In genomic region chr2:96876811-96877437, GRCh38 we compare ENCODE assay signal across 27 cellular contexts. TPM values are rescaled to one million over a fixed set of nuclear protein-coding genes. Genes with fewer than 3 reads are reported as not detected.
DNase-seq lines count a peak whose midpoint lies in the region; ATAC-seq and TF ChIP-seq lines count a peak whose summit lies in the region.
"Had no signal": no experiment of that assay in that cellular context is flagged by ENCODE, and none has a peak within 500 bp of the region (broad histone marks: within the 10 kb centered on the region; RNA-seq: fewer than 3 reads in every experiment).

No MANE protein-coding gene starts in this region.

- no peak for DNase-seq in activated CD4-positive, alpha-beta T cell treated with anti-CD3 and anti-CD28 coated beads, Interleukin-2, amount 10 ng/mL, durations not matched to agents 7 days and 5 days
- no peak for DNase-seq in activated CD4-positive, alpha-beta T cell treated with anti-CD3 and anti-CD28 coated beads, Interleukin-2, amount 50 U/mL, for 4 hours
- no peak for DNase-seq in nephron progenitor cell
- DNase-seq in uterus: no peak
- no peak for DNase-seq in iPS-NIHi7 (ENCODE audit: extremely low spot score)
- no peak for DNase-seq in activated CD8-positive, alpha-beta T cell treated with anti-CD3 and anti-CD28 coated beads for 36 hours
- DNase-seq: activated CD4-positive, alpha-beta T cell treated with anti-CD3 and anti-CD28 coated beads for 4 hours; activated naive CD4-positive, alpha-beta T cell; activated T-cell treated with anti-CD3 and anti-CD28 coated beads, Interleukin-2, amount 50 U/mL, for 24 hours; CD4-positive, alpha-beta memory T cell; DMS153; H9; lower lobe of right lung; MM.1S; NCI-H1417 treated with DMSO at 0.1 percent for 48 hours; NCI-H2081 treated with DMSO at 0.1 percent for 48 hours; NCI-H82; stimulated activated CD4-positive, alpha-beta T cell treated with anti-CD3 and anti-CD28 coated beads, Interleukin-1b, Interleukin-23, amount 100 ng/mL, for 48 hours; stimulated activated CD8-positive, alpha-beta memory T cell treated with anti-CD3 and anti-CD28 coated beads, Interleukin-4, amount 100 ng/mL, for 48 hours had no signal

- ATAC-seq in stimulated activated memory B cell treated with anti-CD40 and anti-IgM and Interleukin-4, amounts not matched to agents 10 μg/mL and 1 μg/mL and 100 μg/mL, for 72 hours: no peak
- no peak for ATAC-seq in activated CD8-positive, alpha-beta T cell treated with anti-CD3 and anti-CD28 coated beads for 36 hours
- ATAC-seq: lower lobe of right lung had no signal

- peaks cover 0 to 10% of the 10 kb centered on the region in 2 donors for H3K4me1 ChIP-seq in uterus

- peaks cover 7% of the 10 kb centered on the region for H3K4me1 Mint-ChIP-seq in activated CD4-positive, alpha-beta T cell treated with anti-CD3 and anti-CD28 coated beads, Interleukin-2, amount 10 ng/mL, durations not matched to agents 7 days and 5 days
- H3K4me1 Mint-ChIP-seq in brain: peaks cover 79% of the 10 kb centered on the region
- H3K4me1 Mint-ChIP-seq in nephron progenitor cell: peaks cover 90% of the 10 kb centered on the region
- peaks cover 59% of the 10 kb centered on the region for H3K4me1 Mint-ChIP-seq in stimulated activated memory B cell treated with anti-CD40 and anti-IgM and Interleukin-4, amounts not matched to agents 10 μg/mL and 1 μg/mL and 100 μg/mL, for 72 hours
- H3K4me1 Mint-ChIP-seq in activated CD8-positive, alpha-beta T cell treated with anti-CD3 and anti-CD28 coated beads for 36 hours (ENCODE audit: low read depth): peaks cover 40% of the 10 kb centered on the region

- H3K9me3 Mint-ChIP-seq in activated CD4-positive, alpha-beta T cell treated with anti-CD3 and anti-CD28 coated beads, Interleukin-2, amount 10 ng/mL, durations not matched to agents 7 days and 5 days: no peaks in the 10 kb centered on the region
- H3K9me3 Mint-ChIP-seq in brain (peaks cover 0 to 5% (median 0%) of the 10 kb centered on the region in 5 experiments), nephron progenitor cell (no peaks in the 10 kb centered on the region)
- H3K9me3 Mint-ChIP-seq in stimulated activated memory B cell treated with anti-CD40 and anti-IgM and Interleukin-4, amounts not matched to agents 10 μg/mL and 1 μg/mL and 100 μg/mL, for 72 hours: no peaks in the 10 kb centered on the region
- no peaks in the 10 kb centered on the region for H3K9me3 Mint-ChIP-seq in activated CD8-positive, alpha-beta T cell treated with anti-CD3 and anti-CD28 coated beads for 36 hours
- H3K9me3 Mint-ChIP-seq: activated T-cell treated with anti-CD3 and anti-CD28 coated beads, Interleukin-2, amount 50 U/mL, for 24 hours; CD4-positive, alpha-beta memory T cell; H9; T-helper 2 cell treated with Interferon-gamma antibody and Interleukin-4, amounts not matched to agents 5 μg/mL and 100 μg/mL, for 36 hours had no signal

- POLR2A ChIA-PET in activated CD4-positive, alpha-beta T cell treated with anti-CD3 and anti-CD28 coated beads, Interleukin-2, amount 10 ng/mL, durations not matched to agents 7 days and 5 days (lab: Charles Lee): no interaction called here
- POLR2A ChIA-PET in activated CD8-positive, alpha-beta T cell treated with anti-CD3 and anti-CD28 coated beads for 36 hours (lab: Charles Lee): no interaction called here

- H3K36me3 ChIP-seq in uterus: no peaks in the 10 kb centered on the region
- H3K36me3 ChIP-seq: brain microvascular endothelial cell, lower lobe of right lung, neutrophil, tibial nerve had no signal

- H3K4me3 Mint-ChIP-seq in activated CD4-positive, alpha-beta T cell treated with anti-CD3 and anti-CD28 coated beads, Interleukin-2, amount 10 ng/mL, durations not matched to agents 7 days and 5 days: no peak overlapping the region
- H3K4me3 Mint-ChIP-seq in brain (no peak overlapping the region), nephron progenitor cell (peak overlapping the region; percentile 47)
- no peak overlapping the region for H3K4me3 Mint-ChIP-seq in stimulated activated memory B cell treated with anti-CD40 and anti-IgM and Interleukin-4, amounts not matched to agents 10 μg/mL and 1 μg/mL and 100 μg/mL, for 72 hours
- no peak overlapping the region for H3K4me3 Mint-ChIP-seq in activated CD8-positive, alpha-beta T cell treated with anti-CD3 and anti-CD28 coated beads for 36 hours
- H3K4me3 Mint-ChIP-seq: activated T-cell treated with anti-CD3 and anti-CD28 coated beads, Interleukin-2, amount 50 U/mL, for 24 hours; CD4-positive, alpha-beta memory T cell; H9; T-helper 2 cell treated with Interferon-gamma antibody and Interleukin-4, amounts not matched to agents 5 μg/mL and 100 μg/mL, for 36 hours had no signal

- TF ChIP-seq CTCF in brain (conservative IDR thresholded peaks at IDR 0.05): no peak
- TF ChIP-seq CTCF in nephron progenitor cell (IDR thresholded peaks at IDR 0.05): no peak
- TF ChIP-seq CTCF in uterus (IDR thresholded peaks at IDR 0.05): no peak
- no peak for TF ChIP-seq CTCF in activated CD8-positive, alpha-beta T cell treated with anti-CD3 and anti-CD28 coated beads for 36 hours (IDR thresholded peaks at IDR 0.05)

- no peaks in the 10 kb centered on the region for H3K36me3 Mint-ChIP-seq in activated CD4-positive, alpha-beta T cell treated with anti-CD3 and anti-CD28 coated beads, Interleukin-2, amount 10 ng/mL, durations not matched to agents 7 days and 5 days (ENCODE audit: low read depth)
- no peaks in the 10 kb centered on the region for H3K36me3 Mint-ChIP-seq in brain
- no peaks in the 10 kb centered on the region for H3K36me3 Mint-ChIP-seq in nephron progenitor cell (ENCODE audit: low read depth)
- no peaks in the 10 kb centered on the region for H3K36me3 Mint-ChIP-seq in stimulated activated memory B cell treated with anti-CD40 and anti-IgM and Interleukin-4, amounts not matched to agents 10 μg/mL and 1 μg/mL and 100 μg/mL, for 72 hours
- H3K36me3 Mint-ChIP-seq in activated CD8-positive, alpha-beta T cell treated with anti-CD3 and anti-CD28 coated beads for 36 hours (ENCODE audit: low read depth): no peaks in the 10 kb centered on the region
- H3K36me3 Mint-ChIP-seq: CD4-positive, alpha-beta memory T cell had no signal

- H3K27ac ChIP-seq in uterus: no peak overlapping the region
- H3K27ac ChIP-seq: brain microvascular endothelial cell, lower lobe of right lung, neutrophil, VCaP had no signal

- CTCF ChIA-PET in activated CD4-positive, alpha-beta T cell treated with anti-CD3 and anti-CD28 coated beads, Interleukin-2, amount 10 ng/mL, durations not matched to agents 7 days and 5 days (lab: Charles Lee): interaction anchor here (1.1 to 1.8 kb wide), 2 partner anchors 8 to 19 kb away, joined by 4 to 9 read pairs; partner anchors contain the start of gene ANKRD39
- CTCF ChIA-PET in activated CD8-positive, alpha-beta T cell treated with anti-CD3 and anti-CD28 coated beads for 36 hours (lab: Charles Lee): interaction anchor here (0.7 kb wide), 1 partner anchor 75 kb away, joined by 3 read pairs; no protein-coding TSS in a partner anchor

- H3K27ac Mint-ChIP-seq in activated CD4-positive, alpha-beta T cell treated with anti-CD3 and anti-CD28 coated beads, Interleukin-2, amount 10 ng/mL, durations not matched to agents 7 days and 5 days: peak overlapping the region; percentile 42
- peak overlapping the region; percentile 62 to 96 (median 92) for H3K27ac Mint-ChIP-seq in brain
- H3K27ac Mint-ChIP-seq in nephron progenitor cell: peak overlapping the region; percentile 96
- peak overlapping the region; percentile 90 for H3K27ac Mint-ChIP-seq in stimulated activated memory B cell treated with anti-CD40 and anti-IgM and Interleukin-4, amounts not matched to agents 10 μg/mL and 1 μg/mL and 100 μg/mL, for 72 hours
- no peak overlapping the region for H3K27ac Mint-ChIP-seq in activated CD8-positive, alpha-beta T cell treated with anti-CD3 and anti-CD28 coated beads for 36 hours
- H3K27ac Mint-ChIP-seq: T-helper 2 cell treated with Interferon-gamma antibody and Interleukin-4, amounts not matched to agents 5 μg/mL and 100 μg/mL, for 36 hours had no signal

- no peaks in the 10 kb centered on the region for H3K27me3 ChIP-seq in uterus
- H3K27me3 ChIP-seq: brain microvascular endothelial cell, tibial nerve had no signal

- H3K27me3 Mint-ChIP-seq in activated CD4-positive, alpha-beta T cell treated with anti-CD3 and anti-CD28 coated beads, Interleukin-2, amount 10 ng/mL, durations not matched to agents 7 days and 5 days: peaks cover 3% of the 10 kb centered on the region
- H3K27me3 Mint-ChIP-seq in brain (no peaks in the 10 kb centered on the region), nephron progenitor cell (ENCODE audit: low read depth, poor library complexity) (peaks cover 3% of the 10 kb centered on the region)
- H3K27me3 Mint-ChIP-seq in stimulated activated memory B cell treated with anti-CD40 and anti-IgM and Interleukin-4, amounts not matched to agents 10 μg/mL and 1 μg/mL and 100 μg/mL, for 72 hours: peaks cover 8% of the 10 kb centered on the region
- H3K27me3 Mint-ChIP-seq in activated CD8-positive, alpha-beta T cell treated with anti-CD3 and anti-CD28 coated beads for 36 hours: no peaks in the 10 kb centered on the region
- H3K27me3 Mint-ChIP-seq: activated T-cell treated with anti-CD3 and anti-CD28 coated beads, Interleukin-2, amount 50 U/mL, for 24 hours; CD4-positive, alpha-beta memory T cell had no signal

- intact Hi-C loops in uterus (cut with DNase I; ENCODE audit: low total_unique reads): no loop called here
- intact Hi-C loops in activated CD8-positive, alpha-beta T cell treated with anti-CD3 and anti-CD28 coated beads for 36 hours (cut with micrococcal nuclease): no loop called here

- no peak for TF ChIP-seq POLR2A in uterus (IDR thresholded peaks at IDR 0.05)

- no peaks in the 10 kb centered on the region for H3K9me3 ChIP-seq in uterus
- H3K9me3 ChIP-seq: lower lobe of right lung, neutrophil, tibial nerve had no signal

- no peak overlapping the region for H3K4me3 ChIP-seq in uterus
- H3K4me3 ChIP-seq: lower lobe of right lung, skin epidermis, tibial nerve had no signal

RNA-seq across cellular contexts. Expression of gene SEMA4C, which starts 7.0 kb away (rescaled TPM):
- 10 to 100 TPM; 25.5 to 35.4 TPM for total RNA-seq in activated CD4-positive, alpha-beta T cell treated with anti-CD3 and anti-CD28 coated beads, Interleukin-2, amount 10 ng/mL, durations not matched to agents 7 days and 5 days
- polyA plus RNA-seq in brain (ENCODE audit: insufficient read depth, low read depth, low replicate concordance): 32.9 TPM
- total RNA-seq in uterus: 100 to 1,000 TPM in 1 of 4 donors, 10 to 100 TPM in 3; 31.8 to 117 (median 61.7) TPM
- 10 to 100 TPM; 10.4 to 12.4 TPM for total RNA-seq in activated CD8-positive, alpha-beta T cell treated with anti-CD3 and anti-CD28 coated beads for 36 hours

RNA-seq across cellular contexts. Expression of gene ANKRD39, which starts 19.1 kb away (rescaled TPM):
- total RNA-seq in activated CD4-positive, alpha-beta T cell treated with anti-CD3 and anti-CD28 coated beads, Interleukin-2, amount 10 ng/mL, durations not matched to agents 7 days and 5 days: 10 to 100 TPM; 32.8 to 35.8 TPM
- 20.7 TPM for polyA plus RNA-seq in brain (ENCODE audit: insufficient read depth, low read depth, low replicate concordance)
- total RNA-seq in uterus: 100 to 1,000 TPM in 1 of 4 donors, 10 to 100 TPM in 2, 1 to 10 TPM in 1; 4.7 to 162 (median 16.9) TPM
- total RNA-seq in activated CD8-positive, alpha-beta T cell treated with anti-CD3 and anti-CD28 coated beads for 36 hours: 10 to 100 TPM; 22.6 TPM

RNA-seq across cellular contexts. Expression of gene ANKRD23, which starts 33.1 kb away (rescaled TPM):
- total RNA-seq in activated CD4-positive, alpha-beta T cell treated with anti-CD3 and anti-CD28 coated beads, Interleukin-2, amount 10 ng/mL, durations not matched to agents 7 days and 5 days: 10 to 100 TPM; 17.0 to 17.3 TPM
- 0.73 TPM for polyA plus RNA-seq in brain (ENCODE audit: insufficient read depth, low read depth, low replicate concordance)
- total RNA-seq in uterus: 10 to 100 TPM in 2 of 4 donors, 1 to 10 TPM in 2; 4.4 to 23.2 (median 8.6) TPM
- 1 to 10 TPM; 5.3 to 5.7 TPM for total RNA-seq in activated CD8-positive, alpha-beta T cell treated with anti-CD3 and anti-CD28 coated beads for 36 hours
